15 cellular contexts compared by ENCODE assay signal in genomic region chr7:148116954-148117353, GRCh38.
DNase-seq lines count a peak whose midpoint lies in the region; ATAC-seq and TF ChIP-seq lines count a peak whose summit lies in the region.
"Had no signal": no experiment of that assay in that cellular context is flagged by ENCODE, and none has a peak within 500 bp of the region (broad histone marks: within the 10 kb centered on the region; RNA-seq: fewer than 3 reads in every experiment).

No MANE protein-coding gene starts in this region.

- ATAC-seq in HG02678 (IDR thresholded peaks at IDR 0.05; ENCODE audit: unreplicated experiment) = no peak

- DNase-seq in AG10803 (ENCODE audit: low read depth) (peak; percentile 40), NCI-H524 treated with DMSO at 0.1 percent for 48 hours (lab: John Stamatoyannopoulos, UW) (peak; percentile 89), nephron progenitor cell (no peak), NCI-H748 treated with DMSO at 0.1 percent for 48 hours (lab: John Stamatoyannopoulos, UW) (no peak), SIG-M5 (lab: John Stamatoyannopoulos, UW) (no peak)
- DNase-seq: COR-L47, IMR-90, NCI-H1436, NCI-H226, NCI-H526 treated with DMSO at 0.1 percent for 48 hours, PC-9 had no signal

- no peak overlapping the region for H3K4me3 ChIP-seq in AG10803 (ENCODE audit: low read length)
- no peak overlapping the region for H3K4me3 ChIP-seq in KMS-11 (IDR thresholded peaks at IDR 0.05; ENCODE audit: insufficient read depth, low read depth, low read length)
- H3K4me3 ChIP-seq: HAP-1, PC-9 had no signal

- H4K20me1 ChIP-seq in KMS-11 (ENCODE audit: insufficient read depth) = no peaks in the 10 kb centered on the region

- H3K9ac ChIP-seq in KMS-11 = no peak overlapping the region

- H3K27ac Mint-ChIP-seq in nephron progenitor cell = peak overlapping the region; percentile 15
- H3K27ac Mint-ChIP-seq: CD14-positive monocyte had no signal

- TF ChIP-seq CTCF in AG10803 (conservative IDR thresholded peaks at IDR 0.05; ENCODE audit: low read length) (no peak), KMS-11 (conservative IDR thresholded peaks at IDR 0.05; ENCODE audit: low read depth, low read length) (no peak), nephron progenitor cell (IDR thresholded peaks at IDR 0.05) (no peak)

- H3K4me3 Mint-ChIP-seq in nephron progenitor cell = no peak overlapping the region
- H3K4me3 Mint-ChIP-seq: CD14-positive monocyte had no signal

- H3K36me3 ChIP-seq in KMS-11 (ENCODE audit: insufficient read depth) = no peaks in the 10 kb centered on the region
- H3K36me3 ChIP-seq: HAP-1 had no signal

- peaks cover under 1% of the 10 kb centered on the region for H3K36me3 Mint-ChIP-seq in nephron progenitor cell (ENCODE audit: low read depth)
- H3K36me3 Mint-ChIP-seq: CD14-positive monocyte had no signal

- no peaks in the 10 kb centered on the region for H3K79me2 ChIP-seq in KMS-11 (ENCODE audit: insufficient read depth, low read depth)

- H3K27me3 ChIP-seq in KMS-11 (ENCODE audit: insufficient read depth, low read depth) = no peaks in the 10 kb centered on the region

- H3K4me1 ChIP-seq in KMS-11 (ENCODE audit: low read depth, poor library complexity, severe bottlenecking) = peaks cover 21% of the 10 kb centered on the region
- H3K4me1 ChIP-seq: HAP-1 had no signal

- H3K27ac ChIP-seq in KMS-11 = no peak overlapping the region
- H3K27ac ChIP-seq: PC-9 had no signal

- H3K4me2 ChIP-seq in KMS-11 = peak overlapping the region; percentile 49
- H3K4me2 ChIP-seq: PC-9 had no signal

- no peaks in the 10 kb centered on the region for H3K27me3 Mint-ChIP-seq in nephron progenitor cell (ENCODE audit: low read depth, poor library complexity)

- H3K4me1 Mint-ChIP-seq in nephron progenitor cell = peaks cover 31% of the 10 kb centered on the region
- H3K4me1 Mint-ChIP-seq: CD14-positive monocyte had no signal

- H3K9me3 Mint-ChIP-seq in nephron progenitor cell = peaks cover 9% of the 10 kb centered on the region

- H2AFZ ChIP-seq in KMS-11 (ENCODE audit: low read depth) = no peak overlapping the region
- H2AFZ ChIP-seq: PC-9 had no signal

Comparison
In these comparisons a context has a peak if more than half of its experiments do, and no peak if none do; other contexts are left out.
1. DNase-seq: peak in AG10803 (single experiment) and NCI-H524 treated with DMSO at 0.1 percent for 48 hours (single experiment); none in nephron progenitor cell (single experiment), NCI-H748 treated with DMSO at 0.1 percent for 48 hours (single experiment) and SIG-M5 (single experiment).